Comparison of ENCODE assay signal across 15 cellular contexts in the genomic region with DNA sequence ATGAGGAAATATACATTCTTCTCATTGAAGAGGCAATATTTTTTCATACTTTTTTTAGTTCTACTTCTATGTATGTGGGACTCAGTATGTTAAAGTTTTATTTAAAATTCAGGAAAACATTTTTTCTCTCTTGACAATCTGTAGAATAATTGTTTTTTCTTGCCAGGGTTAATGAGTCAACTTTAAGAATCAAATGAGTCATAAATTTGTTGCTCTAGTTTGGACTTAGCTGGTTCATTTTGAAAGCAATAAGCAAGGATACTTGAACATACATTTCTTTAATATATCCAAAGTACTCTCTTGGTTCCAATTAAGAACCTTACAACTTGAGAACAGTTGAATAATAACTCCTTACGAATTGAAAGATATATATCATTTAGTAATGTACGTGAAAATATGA.
"Had no signal": no experiment of that assay in that cellular context is flagged by ENCODE, and none has a peak within 500 bp of the region (broad histone marks: within the 10 kb centered on the region; RNA-seq: fewer than 3 reads in every experiment).

No MANE protein-coding gene starts in this region.

- H3K79me2 ChIP-seq: hepatocyte had no signal

- H3K4me3 Mint-ChIP-seq: activated CD4-positive, alpha-beta T cell treated with anti-CD3 and anti-CD28 coated beads, Interleukin-2, amount 10 ng/mL, durations not matched to agents 7 days and 5 days; activated naive CD8-positive, alpha-beta T cell treated with anti-CD3 and anti-CD28 coated beads for 36 hours; endodermal cell; natural killer cell treated with Interleukin-12 subunit alpha and Interleukin-12 subunit beta and Interleukin-15 and Interleukin-18, amount 100 ng/mL, for 72 hours; stimulated activated naive B cell treated with anti-CD40 and anti-IgM and Interleukin-4, amounts not matched to agents 10 μg/mL and 1 μg/mL and 100 μg/mL, for 72 hours had no signal

- H3K4me1 ChIP-seq: left ventricle myocardium inferior, thyroid gland had no signal

- H3K27me3 Mint-ChIP-seq: activated CD4-positive, alpha-beta T cell treated with anti-CD3 and anti-CD28 coated beads, Interleukin-2, amount 10 ng/mL, durations not matched to agents 7 days and 5 days; activated naive CD8-positive, alpha-beta T cell treated with anti-CD3 and anti-CD28 coated beads for 36 hours; natural killer cell treated with Interleukin-12 subunit alpha and Interleukin-12 subunit beta and Interleukin-15 and Interleukin-18, amount 100 ng/mL, for 72 hours; stimulated activated naive B cell treated with anti-CD40 and anti-IgM and Interleukin-4, amounts not matched to agents 10 μg/mL and 1 μg/mL and 100 μg/mL, for 72 hours had no signal

- H3K27ac ChIP-seq: hepatocyte, left ventricle myocardium inferior, thyroid gland had no signal

- H3K4me2 ChIP-seq: hepatocyte had no signal

- H3K9me3 ChIP-seq: left ventricle myocardium inferior, thyroid gland had no signal

- H3K27me3 ChIP-seq: hepatocyte, thyroid gland had no signal

- H3K36me3 ChIP-seq: left ventricle myocardium inferior, thyroid gland had no signal

- ATAC-seq: natural killer cell treated with Interleukin-12 subunit alpha and Interleukin-12 subunit beta and Interleukin-15 and Interleukin-18, amount 100 ng/mL, for 72 hours; stimulated activated naive B cell treated with anti-CD40 and anti-IgM and Interleukin-4, amounts not matched to agents 10 μg/mL and 1 μg/mL and 100 μg/mL, for 72 hours had no signal

- H3K4me3 ChIP-seq: hepatocyte, left ventricle myocardium inferior, thyroid gland had no signal

- FAIRE-seq: keratinocyte, urothelium cell line had no signal

- H3K4me1 Mint-ChIP-seq: activated CD4-positive, alpha-beta T cell treated with anti-CD3 and anti-CD28 coated beads, Interleukin-2, amount 10 ng/mL, durations not matched to agents 7 days and 5 days; activated naive CD8-positive, alpha-beta T cell treated with anti-CD3 and anti-CD28 coated beads for 36 hours; endodermal cell; stimulated activated naive B cell treated with anti-CD40 and anti-IgM and Interleukin-4, amounts not matched to agents 10 μg/mL and 1 μg/mL and 100 μg/mL, for 72 hours had no signal

- H3K36me3 Mint-ChIP-seq: activated naive CD8-positive, alpha-beta T cell treated with anti-CD3 and anti-CD28 coated beads for 36 hours; natural killer cell treated with Interleukin-12 subunit alpha and Interleukin-12 subunit beta and Interleukin-15 and Interleukin-18, amount 100 ng/mL, for 72 hours; stimulated activated naive B cell treated with anti-CD40 and anti-IgM and Interleukin-4, amounts not matched to agents 10 μg/mL and 1 μg/mL and 100 μg/mL, for 72 hours had no signal

- H3K27ac Mint-ChIP-seq: activated CD4-positive, alpha-beta T cell treated with anti-CD3 and anti-CD28 coated beads, Interleukin-2, amount 10 ng/mL, durations not matched to agents 7 days and 5 days; activated naive CD8-positive, alpha-beta T cell treated with anti-CD3 and anti-CD28 coated beads for 36 hours; endodermal cell; natural killer cell treated with Interleukin-12 subunit alpha and Interleukin-12 subunit beta and Interleukin-15 and Interleukin-18, amount 100 ng/mL, for 72 hours; stimulated activated naive B cell treated with anti-CD40 and anti-IgM and Interleukin-4, amounts not matched to agents 10 μg/mL and 1 μg/mL and 100 μg/mL, for 72 hours had no signal

- DNase-seq: activated CD4-positive, alpha-beta T cell treated with anti-CD3 and anti-CD28 coated beads, Interleukin-2, amount 10 ng/mL, durations not matched to agents 7 days and 5 days; activated CD8-positive, alpha-beta memory T cell treated with anti-CD3 and anti-CD28 coated beads, Interleukin-2, amount 50 U/mL, for 48 hours; activated naive CD8-positive, alpha-beta T cell treated with anti-CD3 and anti-CD28 coated beads for 36 hours; anterior cingulate cortex; endodermal cell; left ventricle myocardium inferior; mesendoderm; posterior cingulate gyrus; stimulated activated CD4-positive, alpha-beta T cell treated with anti-CD3 and anti-CD28 coated beads, Interleukin-2, amount 100 ng/mL, for 48 hours; stimulated activated naive B cell treated with anti-CD40 and anti-IgM and Interleukin-4, amounts not matched to agents 10 μg/mL and 1 μg/mL and 100 μg/mL, for 72 hours; thyroid gland had no signal

- H3K9me3 Mint-ChIP-seq: activated CD4-positive, alpha-beta T cell treated with anti-CD3 and anti-CD28 coated beads, Interleukin-2, amount 10 ng/mL, durations not matched to agents 7 days and 5 days; activated naive CD8-positive, alpha-beta T cell treated with anti-CD3 and anti-CD28 coated beads for 36 hours; endodermal cell; stimulated activated naive B cell treated with anti-CD40 and anti-IgM and Interleukin-4, amounts not matched to agents 10 μg/mL and 1 μg/mL and 100 μg/mL, for 72 hours had no signal

- H2AFZ ChIP-seq: hepatocyte had no signal
